Comparison of ENCODE assay signal across 6 cellular contexts in genomic region chr14:24243336-24243836, GRCh38. TPM values are rescaled to one million over a fixed set of nuclear protein-coding genes. Genes with fewer than 3 reads are reported as not detected.
A peak's percentile ranks its signal among the peaks of the same experiment; 100 is the strongest.
DNase-seq lines count a peak whose midpoint lies in the region; ATAC-seq and TF ChIP-seq lines count a peak whose summit lies in the region.

No MANE protein-coding gene starts in this region.

- POLR2A ChIA-PET in CD8-positive, alpha-beta memory T cell (lab: Charles Lee): interaction anchor here (0.7 to 3.3 kb wide), 13 partner anchors 10 to 200 kb away, joined by 5 to 44 read pairs (median 26); partner anchors contain the start of genes CBLN3, CHMP4A, DCAF11 and DHRS1

- H3K4me1 ChIP-seq in CD8-positive, alpha-beta memory T cell (ENCODE audit: insufficient read depth, low read length): peaks cover 49% of the 10 kb centered on the region
- H3K4me1 ChIP-seq in skeletal muscle tissue (ENCODE audit: control insufficient read depth in 3 of 3, insufficient read depth in 3 of 3, low read length in 3 of 3): peaks cover 28 to 39% (median 37%) of the 10 kb centered on the region in 3 donors

- peak in 1 of 5 donors; percentile 9 for DNase-seq in CD8-positive, alpha-beta memory T cell
- peak; percentile 16 for DNase-seq in NCI-H526 treated with DMSO at 0.1 percent for 48 hours (lab: John Stamatoyannopoulos, UW)
- peak; percentile 41 for DNase-seq in epithelial cell of esophagus (ENCODE audit: low read depth)
- DNase-seq in middle frontal gyrus (ENCODE audit: extremely low spot score, low spot score): no peak

- peak overlapping the region; percentile 95 to 99 (median 97) for H3K9ac ChIP-seq in skeletal muscle tissue (ENCODE audit: low read depth in 1 of 3, low read length in 3 of 3)

- no peaks in the 10 kb centered on the region for H3K9me3 ChIP-seq in CD8-positive, alpha-beta memory T cell (ENCODE audit: low read length)
- H3K9me3 ChIP-seq in skeletal muscle tissue (ENCODE audit: control insufficient read depth in 3 of 3, low read length in 3 of 3): no peaks in the 10 kb centered on the region

- peak overlapping the region; percentile 93 to 99 (median 98) for H3K4me3 Mint-ChIP-seq in CD8-positive, alpha-beta memory T cell

- CTCF ChIA-PET in CD8-positive, alpha-beta memory T cell (lab: Charles Lee): interaction anchor here (0.6 to 12.1 kb wide), 28 partner anchors 9 to 774 kb away, joined by 3 to 151 read pairs (median 7); partner anchors contain the start of genes ADCY4, CBLN3, CHMP4A and CIDEB

- H3K36me3 ChIP-seq in CD8-positive, alpha-beta memory T cell (ENCODE audit: insufficient read depth, low read length): peaks cover 27% of the 10 kb centered on the region
- H3K36me3 ChIP-seq in skeletal muscle tissue (ENCODE audit: control insufficient read depth in 3 of 3, insufficient read depth in 3 of 3, low read length in 3 of 3): peaks cover 27 to 28% (median 28%) of the 10 kb centered on the region in 3 donors

- H3K27ac Mint-ChIP-seq in CD8-positive, alpha-beta memory T cell: peak overlapping the region; percentile 98 to 100 (median 100)

- peak overlapping the region; percentile 99 for H3K27ac ChIP-seq in CD8-positive, alpha-beta memory T cell (ENCODE audit: low read depth, low read length)
- peak overlapping the region; percentile 100 for H3K27ac ChIP-seq in skeletal muscle tissue (ENCODE audit: low read depth, low read length)

- H3K36me3 Mint-ChIP-seq in CD8-positive, alpha-beta memory T cell: peaks cover 4 to 38% (median 4%) of the 10 kb centered on the region in 3 donors

- H3K4me3 ChIP-seq in CD8-positive, alpha-beta memory T cell (ENCODE audit: low read length): peak overlapping the region; percentile 79
- peak overlapping the region; percentile 91 for H3K4me3 ChIP-seq in epithelial cell of esophagus (ENCODE audit: low read length)
- peak overlapping the region; percentile 80 to 96 (median 96) for H3K4me3 ChIP-seq in skeletal muscle tissue (ENCODE audit: low read length in 3 of 3)

- no peak for ATAC-seq in GM21717 (IDR thresholded peaks at IDR 0.05; ENCODE audit: unreplicated experiment)

- H3K27me3 Mint-ChIP-seq in CD8-positive, alpha-beta memory T cell: peaks cover 0 to 2% of the 10 kb centered on the region in 2 donors

- no peak for TF ChIP-seq CTCF in epithelial cell of esophagus (IDR thresholded peaks at IDR 0.05; ENCODE audit: insufficient read depth, low read depth, low read length, missing control alignments)

- no peaks in the 10 kb centered on the region for H3K27me3 ChIP-seq in CD8-positive, alpha-beta memory T cell (ENCODE audit: insufficient read depth, low read length, poor library complexity, severe bottlenecking)
- H3K27me3 ChIP-seq in skeletal muscle tissue (ENCODE audit: control insufficient read depth in 3 of 3, insufficient read depth in 3 of 3, low read length in 3 of 3): no peaks in the 10 kb centered on the region

- H3K9me3 Mint-ChIP-seq in CD8-positive, alpha-beta memory T cell: no peaks in the 10 kb centered on the region

- peaks cover 55 to 72% (median 71%) of the 10 kb centered on the region in 3 donors for H3K4me1 Mint-ChIP-seq in CD8-positive, alpha-beta memory T cell

RNA-seq across cellular contexts. Expression of gene TINF2, which starts 1.0 kb away (rescaled TPM):
- 100 to 1,000 TPM; 101 to 106 TPM for total RNA-seq in CD8-positive, alpha-beta memory T cell
- polyA plus RNA-seq in CD8-positive, alpha-beta memory T cell: 161 TPM
- 34.4 TPM for total RNA-seq in skeletal muscle tissue

RNA-seq across cellular contexts. Expression of gene GMPR2, which starts 10.7 kb away (rescaled TPM):
- 10 to 100 TPM; 43.6 to 48.6 TPM for total RNA-seq in CD8-positive, alpha-beta memory T cell
- polyA plus RNA-seq in CD8-positive, alpha-beta memory T cell: 96.8 TPM
- 49.6 TPM for total RNA-seq in skeletal muscle tissue

RNA-seq across cellular contexts. Expression of gene NEDD8, which starts 11.2 kb away (rescaled TPM):
- 100 to 1,000 TPM; 232 to 240 TPM for total RNA-seq in CD8-positive, alpha-beta memory T cell
- 364 TPM for polyA plus RNA-seq in CD8-positive, alpha-beta memory T cell
- 81.9 TPM for total RNA-seq in skeletal muscle tissue

RNA-seq across cellular contexts. Expression of gene TGM1, which starts 19.6 kb away (rescaled TPM):
- 1 to 10 TPM; 3.2 to 3.7 TPM for total RNA-seq in CD8-positive, alpha-beta memory T cell
- not detected for polyA plus RNA-seq in CD8-positive, alpha-beta memory T cell
- total RNA-seq in skeletal muscle tissue: 0.52 TPM

RNA-seq across cellular contexts. Expression of gene MDP1, which starts 27.5 kb away (rescaled TPM):
- 10 to 100 TPM; 15.5 to 16.2 TPM for total RNA-seq in CD8-positive, alpha-beta memory T cell
- polyA plus RNA-seq in CD8-positive, alpha-beta memory T cell: 25.8 TPM
- 9.9 TPM for total RNA-seq in skeletal muscle tissue
